Comparison of ENCODE assay signal across 1 cellular context in the genomic region with DNA sequence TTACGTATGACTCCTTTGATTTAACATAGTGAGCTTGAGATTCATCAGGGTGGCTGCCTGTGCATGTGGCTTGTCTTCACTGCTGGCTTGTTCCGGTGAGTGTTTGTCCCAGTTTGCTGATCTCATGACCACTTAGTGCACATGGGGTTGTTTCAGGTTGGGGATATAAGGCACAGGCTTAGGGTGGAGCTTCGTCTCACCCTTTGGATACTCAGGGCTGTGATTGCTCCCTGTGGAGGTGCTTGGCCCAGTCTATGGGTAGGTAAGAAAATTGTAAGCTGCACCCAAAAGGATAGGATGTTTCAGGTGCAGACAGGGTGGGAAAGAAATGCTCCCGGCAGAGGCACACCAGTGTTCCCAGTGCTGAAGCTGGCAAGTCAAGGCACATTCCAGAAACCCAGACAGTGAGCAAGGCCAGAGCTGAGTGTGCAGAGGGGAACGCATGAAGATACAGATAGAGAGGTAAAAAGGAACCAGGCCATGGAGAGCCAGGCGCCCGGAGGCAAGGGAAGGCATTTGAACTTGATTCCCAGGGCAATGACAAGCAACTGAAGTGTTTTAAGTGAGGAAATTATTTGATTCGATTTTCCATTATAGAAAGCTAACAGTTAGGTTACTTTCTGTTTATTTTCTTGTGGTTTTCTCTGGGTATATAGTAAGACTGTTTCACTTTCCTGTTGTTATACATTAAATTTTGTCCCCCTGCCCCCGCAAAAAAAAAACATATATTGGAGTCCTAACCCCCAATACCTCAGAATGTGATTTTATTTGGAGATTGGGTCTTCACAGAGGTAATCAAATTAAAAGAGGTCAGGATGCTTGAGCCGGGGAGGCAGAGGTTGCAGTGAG.
TF ChIP-seq lines count a peak whose summit lies in the region.

No MANE protein-coding gene starts in this region.

TF ChIP-seq in SK-N-SH treated with all-trans-retinoic acid at 6 μM for 48 hours, 23 proteins besides CTCF, POLR2A, EP300 and RAD21 (continued from another document):
- TF ChIP-seq, protein P1, sequence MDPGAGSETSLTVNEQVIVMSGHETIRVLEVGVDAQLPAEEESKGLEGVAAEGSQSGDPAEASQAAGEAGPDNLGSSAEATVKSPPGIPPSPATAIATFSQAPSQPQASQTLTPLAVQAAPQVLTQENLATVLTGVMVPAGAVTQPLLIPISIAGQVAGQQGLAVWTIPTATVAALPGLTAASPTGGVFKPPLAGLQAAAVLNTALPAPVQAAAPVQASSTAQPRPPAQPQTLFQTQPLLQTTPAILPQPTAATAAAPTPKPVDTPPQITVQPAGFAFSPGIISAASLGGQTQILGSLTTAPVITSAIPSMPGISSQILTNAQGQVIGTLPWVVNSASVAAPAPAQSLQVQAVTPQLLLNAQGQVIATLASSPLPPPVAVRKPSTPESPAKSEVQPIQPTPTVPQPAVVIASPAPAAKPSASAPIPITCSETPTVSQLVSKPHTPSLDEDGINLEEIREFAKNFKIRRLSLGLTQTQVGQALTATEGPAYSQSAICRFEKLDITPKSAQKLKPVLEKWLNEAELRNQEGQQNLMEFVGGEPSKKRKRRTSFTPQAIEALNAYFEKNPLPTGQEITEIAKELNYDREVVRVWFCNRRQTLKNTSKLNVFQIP (CRISPR knock-in tag; IDR thresholded peaks at IDR 0.05; ENCODE audit: borderline replicate concordance, low read depth), result no peak
